In the genomic region with DNA sequence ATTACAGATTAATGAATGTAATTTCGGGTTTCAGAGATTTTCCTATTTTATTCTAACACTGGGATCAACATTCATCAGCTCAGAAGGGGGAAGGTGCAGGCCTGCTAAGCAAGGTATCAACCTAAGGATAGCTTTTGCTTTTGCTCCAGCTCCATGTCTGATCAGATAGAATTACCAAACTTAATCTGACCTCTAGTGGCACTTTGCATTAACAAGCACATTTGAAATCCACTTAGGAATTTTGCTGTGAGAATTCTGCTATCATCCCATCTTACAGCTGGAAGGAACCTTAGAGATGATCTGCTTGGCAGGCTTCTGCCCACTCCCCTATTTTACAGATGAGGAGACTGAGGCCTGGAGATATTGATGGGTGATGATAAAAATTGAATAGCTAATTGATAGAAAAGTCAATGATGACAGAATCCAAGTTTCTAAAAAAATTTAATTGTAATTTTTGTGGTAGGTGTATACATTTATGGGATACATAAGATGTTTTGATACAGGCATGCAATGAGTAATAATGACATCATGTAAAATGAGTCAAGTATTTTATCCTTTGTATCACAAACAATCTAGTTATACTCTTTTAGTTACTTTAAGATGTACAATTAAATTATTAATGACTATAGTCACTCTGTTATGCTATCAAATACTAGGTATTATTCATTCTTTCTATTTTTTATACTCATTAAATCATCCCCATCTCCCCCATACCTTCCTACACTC, we compare ENCODE assay signal across 9 cellular contexts.
DNase-seq lines count a peak whose midpoint lies in the region; ATAC-seq and TF ChIP-seq lines count a peak whose summit lies in the region.
"Had no signal": no experiment of that assay in that cellular context is flagged by ENCODE, and none has a peak within 500 bp of the region (broad histone marks: within the 10 kb centered on the region; RNA-seq: fewer than 3 reads in every experiment).

No MANE protein-coding gene starts in this region.

- CTCF ChIA-PET in activated naive CD4-positive, alpha-beta T cell treated with anti-CD3 and anti-CD28 coated beads for 36 hours (lab: Charles Lee): interaction anchor here (0.6 to 10.9 kb wide), 62 partner anchors 10 to 498 kb away, joined by 3 to 380 read pairs (median 4); a partner anchor contains a TSS
- CTCF ChIA-PET in mammary epithelial cell (lab: Charles Lee; ENCODE audit: low non-redundant PET): interaction anchor here (0.5 to 1.0 kb wide), 8 partner anchors 36 to 501 kb away, joined by 3 to 5 read pairs (median 4); a partner anchor contains a TSS

- no peaks in the 10 kb centered on the region for H3K79me2 ChIP-seq in mammary epithelial cell (ENCODE audit: insufficient read depth, low read length)

- H3K36me3 ChIP-seq in mammary epithelial cell (ENCODE audit: insufficient read depth, low read length) (no peaks in the 10 kb centered on the region), tibial nerve (no peaks in the 10 kb centered on the region)

- TF ChIP-seq EP300 in tibial nerve (IDR thresholded peaks at IDR 0.05): no peak

- 0% methylated on average over 1 of the region's 1 CpG for WGBS in mammary epithelial cell (ENCODE audit: low coverage, missing lambda C conversion rate)
- WGBS in tibial nerve, 2 donors: 16 to 29% methylated on average over 1 of the region's 1 CpG

- no peak overlapping the region for H3K4me2 ChIP-seq in mammary epithelial cell (ENCODE audit: insufficient read depth, low read depth, low read length)

- H3K36me3 Mint-ChIP-seq in activated naive CD4-positive, alpha-beta T cell treated with anti-CD3 and anti-CD28 coated beads for 36 hours (ENCODE audit: low read depth): no peaks in the 10 kb centered on the region

- H3K27me3 Mint-ChIP-seq in activated naive CD4-positive, alpha-beta T cell treated with anti-CD3 and anti-CD28 coated beads for 36 hours (ENCODE audit: low read depth): no peaks in the 10 kb centered on the region

- no peak for TF ChIP-seq POLR2A in tibial nerve (IDR thresholded peaks at IDR 0.05)

- ATAC-seq in HG03354 (IDR thresholded peaks at IDR 0.05; ENCODE audit: poor library complexity, severe bottlenecking, unreplicated experiment): peak; percentile 37
- peak; percentile 87 for ATAC-seq in left colon

- peaks cover 2% of the 10 kb centered on the region for H3K9me3 Mint-ChIP-seq in activated naive CD4-positive, alpha-beta T cell treated with anti-CD3 and anti-CD28 coated beads for 36 hours
- H3K9me3 Mint-ChIP-seq: activated naive CD4-positive, alpha-beta T cell treated with anti-CD3 and anti-CD28 coated beads, Interleukin-2, amount 50 U/mL, for 72 hours had no signal

- intact Hi-C loops in activated naive CD4-positive, alpha-beta T cell treated with anti-CD3 and anti-CD28 coated beads for 36 hours (cut with micrococcal nuclease): loop anchor here (1.0 to 2.0 kb wide), 7 partner anchors 231 to 651 kb away; a partner anchor contains a TSS
- intact Hi-C loops in mammary epithelial cell (cut with micrococcal nuclease): loop anchor here (1.0 to 10.0 kb wide), 12 partner anchors 35 to 531 kb away; a partner anchor contains a TSS
- intact Hi-C loops in left colon (cut with DNase I, micrococcal nuclease): loop anchor here (2.0 to 10.0 kb wide), 2 partner anchors 417 to 421 kb away; no protein-coding TSS in a partner anchor

- in situ Hi-C loops in mammary epithelial cell (cut with MboI; ENCODE audit: low sequenced_read_pairs in 2 of 2): loop anchor here (5.0 to 10.0 kb wide), 3 partner anchors 231 to 413 kb away; no protein-coding TSS in a partner anchor

- H3K4me1 Mint-ChIP-seq in activated naive CD4-positive, alpha-beta T cell treated with anti-CD3 and anti-CD28 coated beads for 36 hours (ENCODE audit: low read depth): peaks cover 39% of the 10 kb centered on the region

- BruUV-seq in mammary epithelial cell (replicated peaks; lab: Mats Ljungman, UMichigan): no TSS peak

- H4K20me1 ChIP-seq in mammary epithelial cell (ENCODE audit: insufficient read depth, low read length): no peaks in the 10 kb centered on the region

- dilution Hi-C loops in mammary epithelial cell (cut with HindIII; ENCODE audit: low sequenced_read_pairs): loop anchor here (5.0 kb wide), 1 partner anchor 413 kb away; no protein-coding TSS in a partner anchor

- peak; percentile 12 for DNase-seq in activated naive CD4-positive, alpha-beta T cell treated with anti-CD3 and anti-CD28 coated beads for 36 hours
- DNase-seq in activated naive CD4-positive, alpha-beta T cell (lab: John Stamatoyannopoulos, UW): no peak
- DNase-seq in NCI-H748 (lab: John Stamatoyannopoulos, UW; ENCODE audit: unreplicated experiment) (peak; percentile 65), mammary epithelial cell (peak; percentile 69), left colon (no peak), tibial nerve (ENCODE audit: low spot score in 2 of 2) (no peak), islet precursor cell (no peak)

- no peak overlapping the region for H3K27ac ChIP-seq in mammary epithelial cell (ENCODE audit: insufficient read depth, low read depth, low read length)
- no peak overlapping the region for H3K27ac ChIP-seq in tibial nerve

- H3K4me3 ChIP-seq in mammary epithelial cell (replicated peaks in 1 of 3; ENCODE audit: insufficient read depth in 1 of 3, low read depth in 2 of 3, low read length in 3 of 3) (no peak overlapping the region), tibial nerve (no peak overlapping the region)

- H3K4me1 ChIP-seq in mammary epithelial cell (ENCODE audit: insufficient read depth, low read length) (peaks cover 2% of the 10 kb centered on the region), tibial nerve (peaks cover 0 to 22% (median 0%) of the 10 kb centered on the region in 4 donors)

- H3K27me3 ChIP-seq in mammary epithelial cell (ENCODE audit: insufficient read depth, low read length) (no peaks in the 10 kb centered on the region), tibial nerve (no peaks in the 10 kb centered on the region)

- no peak overlapping the region for H3K4me3 Mint-ChIP-seq in activated naive CD4-positive, alpha-beta T cell treated with anti-CD3 and anti-CD28 coated beads for 36 hours

- H3K9ac ChIP-seq in mammary epithelial cell (ENCODE audit: insufficient read depth, low read length): no peak overlapping the region

- H3K9me3 ChIP-seq in mammary epithelial cell (replicated peaks; ENCODE audit: insufficient read depth, low read length) (no peaks in the 10 kb centered on the region), tibial nerve (no peaks in the 10 kb centered on the region)

- H3K27ac Mint-ChIP-seq in activated naive CD4-positive, alpha-beta T cell treated with anti-CD3 and anti-CD28 coated beads for 36 hours: no peak overlapping the region
- H3K27ac Mint-ChIP-seq: activated naive CD4-positive, alpha-beta T cell treated with anti-CD3 and anti-CD28 coated beads, Interleukin-2, amount 50 U/mL, for 72 hours had no signal

- H2AFZ ChIP-seq in mammary epithelial cell (ENCODE audit: low read depth, low read length): no peak overlapping the region

- peak; percentile 62 to 68 for TF ChIP-seq CTCF in mammary epithelial cell (conservative IDR thresholded peaks at IDR 0.05 in 1 of 2, IDR thresholded peaks at IDR 0.05 in 1 of 2; ENCODE audit: extremely low read depth in 1 of 2, insufficient read depth in 1 of 2, low read depth in 1 of 2, low read length in 2 of 2)
- TF ChIP-seq CTCF in tibial nerve (IDR thresholded peaks at IDR 0.05): peak; percentile 36 to 69 (median 55)

Comparison
In these comparisons a context has a peak if more than half of its experiments do, and no peak if none do; other contexts are left out.
1. DNase-seq: peak in activated naive CD4-positive, alpha-beta T cell treated with anti-CD3 and anti-CD28 coated beads for 36 hours (single experiment), NCI-H748 (single experiment) and mammary epithelial cell (single experiment); none in activated naive CD4-positive, alpha-beta T cell (0 of 4), left colon (0 of 2), tibial nerve (0 of 2) and islet precursor cell (single experiment).